Comparison of ENCODE assay signal across 8 cellular contexts in genomic region chr17:7239091-7240027, GRCh38. TPM values are rescaled to one million over a fixed set of nuclear protein-coding genes. Genes with fewer than 3 reads are reported as not detected.
DNase-seq lines count a peak whose midpoint lies in the region; ATAC-seq, FAIRE-seq and TF ChIP-seq lines count a peak whose summit lies in the region.

Gene PHF23, minus strand, starts transcription at chr17:7239457. Its CDS starts 178 bp downstream, at chr17:7239279.

- FAIRE-seq in astrocyte (lab: Jason Lieb, UNC), result peak; percentile 59

- in situ Hi-C loops in GM13977 (cut with MboI; ENCODE audit: low pct_unique_long_range_greater_than_20kb, low sequenced_read_pairs, unreplicated experiment), result no loop called here

- H3K79me2 ChIP-seq in astrocyte (ENCODE audit: insufficient read depth, low read length), result peaks cover 74% of the 10 kb centered on the region

- H3K27ac Mint-ChIP-seq in astrocyte (ENCODE audit: unreplicated experiment), result peak within 1 kb of the TSS; percentile 99

- H3K4me3 ChIP-seq in astrocyte (ENCODE audit: insufficient read depth, low read depth, low read length) (peak within 1 kb of the TSS; percentile 92), right cardiac atrium (ENCODE audit: low read length) (peak within 1 kb of the TSS; percentile 97), uterus (peak within 1 kb of the TSS; percentile 86 to 100)

- H3K4me1 Mint-ChIP-seq in astrocyte (ENCODE audit: low read depth, unreplicated experiment), result peaks cover 39% of the 10 kb centered on the region

- H3K9ac ChIP-seq in astrocyte (ENCODE audit: low read length), result peak within 1 kb of the TSS; percentile 99

- H4K20me1 ChIP-seq in astrocyte (ENCODE audit: insufficient read depth, low read length), result peaks cover 36% of the 10 kb centered on the region

- H3K27me3 Mint-ChIP-seq in astrocyte (ENCODE audit: low read depth, unreplicated experiment), result no peaks in the 10 kb centered on the region

- under 1% methylated on average over 72 of the region's 72 CpGs for WGBS in right cardiac atrium

- no peaks in the 10 kb centered on the region for H3K9me3 Mint-ChIP-seq in astrocyte (ENCODE audit: unreplicated experiment)

- peak within 1 kb of the TSS; percentile 99 for H3K4me2 ChIP-seq in astrocyte (ENCODE audit: low read length)

- intact Hi-C loops in right cardiac atrium (cut with DNase I) (no loop called here), uterus (cut with DNase I; ENCODE audit: low total_unique reads) (no loop called here)

- H3K4me1 ChIP-seq in astrocyte (ENCODE audit: insufficient read depth, low read length), result peaks cover 45% of the 10 kb centered on the region
- H3K4me1 ChIP-seq in right cardiac atrium (ENCODE audit: control insufficient read depth, insufficient read depth, low read length), result peaks cover 9% of the 10 kb centered on the region
- H3K4me1 ChIP-seq in uterus, result peaks cover 9 to 14% of the 10 kb centered on the region in 2 donors

- H3K9me3 ChIP-seq in astrocyte (ENCODE audit: insufficient read depth, low read depth, low read length), result no peaks in the 10 kb centered on the region
- H3K9me3 ChIP-seq in right cardiac atrium (ENCODE audit: control insufficient read depth, low read length), result no peaks in the 10 kb centered on the region
- no peaks in the 10 kb centered on the region for H3K9me3 ChIP-seq in uterus

- peak within 1 kb of the TSS; percentile 94 for H3K4me3 Mint-ChIP-seq in astrocyte (ENCODE audit: unreplicated experiment)

- TF ChIP-seq POLR2A in uterus (IDR thresholded peaks at IDR 0.05), result peak; percentile 36 to 80

- peaks cover 16% of the 10 kb centered on the region for H3K36me3 Mint-ChIP-seq in astrocyte (ENCODE audit: low read depth, unreplicated experiment)

- ATAC-seq in HG02943 (IDR thresholded peaks at IDR 0.05; ENCODE audit: low read depth, unreplicated experiment) (peak; percentile 52), right cardiac atrium (peak; percentile 78 to 84)

- H3K27me3 ChIP-seq in astrocyte (ENCODE audit: insufficient read depth, low read length), result no peaks in the 10 kb centered on the region
- no peaks in the 10 kb centered on the region for H3K27me3 ChIP-seq in right cardiac atrium (ENCODE audit: control insufficient read depth, insufficient read depth)
- H3K27me3 ChIP-seq in uterus, result no peaks in the 10 kb centered on the region

- no peak for TF ChIP-seq CTCF in GM13977 (IDR thresholded peaks at IDR 0.05; ENCODE audit: extremely low read depth, insufficient read depth, missing control alignments)
- TF ChIP-seq CTCF in astrocyte (IDR thresholded peaks at IDR 0.05; ENCODE audit: insufficient read depth, low read depth, low read length), result no peak
- TF ChIP-seq CTCF in uterus (IDR thresholded peaks at IDR 0.05), result peak in 1 of 4 experiments; percentile 35

- no peak within 1 kb of the TSS for H2AFZ ChIP-seq in astrocyte (ENCODE audit: low read depth, low read length)

- H3K36me3 ChIP-seq in astrocyte (ENCODE audit: insufficient read depth, low read length) (peaks cover 33% of the 10 kb centered on the region), uterus (no peaks in the 10 kb centered on the region)

- peak within 1 kb of the TSS; percentile 73 for H3K27ac ChIP-seq in astrocyte (ENCODE audit: low read depth, low read length)
- peak within 1 kb of the TSS; percentile 68 for H3K27ac ChIP-seq in right cardiac atrium (ENCODE audit: low read length)
- peak within 1 kb of the TSS; percentile 96 to 99 for H3K27ac ChIP-seq in uterus

- DNase-seq in GM13977 (ENCODE audit: low spot score), result peak; percentile 99
- peak; percentile 93 for DNase-seq in NCI-H2029 (lab: John Stamatoyannopoulos, UW)
- peak; percentile 97 for DNase-seq in T-helper 22 cell (ENCODE audit: low read depth)
- DNase-seq in astrocyte (ENCODE audit: low read depth), result peak; percentile 99
- DNase-seq in right cardiac atrium, result peak; percentile 99 to 100 (median 99)
- DNase-seq in pulmonary artery endothelial cell (ENCODE audit: low read depth, low spot score), result peak; percentile 99
- DNase-seq in uterus, result peak; percentile 99

RNA-seq across cellular contexts. Expression of gene PHF23, which starts in this region (rescaled TPM):
- total RNA-seq in astrocyte, result 78.0 and 89.5 TPM in 2 replicates
- total RNA-seq in right cardiac atrium, result 10 to 100 TPM; 22.2 to 30.4 (median 24.5) TPM
- 18.8 TPM for polyA plus RNA-seq in right cardiac atrium
- 47.1 and 49.1 TPM in 2 replicates for total RNA-seq in pulmonary artery endothelial cell
- total RNA-seq in uterus, result 10 to 100 TPM in 3 of 4 donors, 1 to 10 TPM in 1; 9.7 to 68.1 (median 29.7) TPM

Comparison
In these comparisons a context has a peak if more than half of its experiments do, and no peak if none do; other contexts are left out.
1. Peak in every context shown above with its lines: DNase-seq, ATAC-seq, H3K4me3 ChIP-seq and H3K27ac ChIP-seq.